In the genomic region with DNA sequence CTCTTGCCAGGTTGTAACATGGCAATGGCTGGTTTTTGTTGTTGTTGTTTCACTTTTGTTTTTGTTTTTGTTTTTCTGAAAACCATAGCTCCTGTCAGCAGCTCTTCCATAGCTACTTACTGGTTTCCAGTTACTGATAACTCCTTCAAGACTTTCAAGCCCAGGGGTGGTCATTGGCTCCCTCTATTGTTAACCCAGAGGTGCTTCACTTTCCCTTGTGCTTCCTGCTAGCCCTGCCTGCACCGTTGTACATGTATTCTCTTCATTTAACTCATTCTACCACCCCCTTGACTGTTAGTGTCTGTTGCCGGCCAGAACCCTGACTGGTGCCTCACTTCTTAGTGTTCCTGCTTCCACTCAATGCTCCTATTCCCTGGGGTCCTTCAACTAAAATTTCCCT, we compare ENCODE assay signal across 8 cellular contexts. TPM values are rescaled to one million over a fixed set of nuclear protein-coding genes. Genes with fewer than 3 reads are reported as not detected.
DNase-seq lines count a peak whose midpoint lies in the region; ATAC-seq and TF ChIP-seq lines count a peak whose summit lies in the region.

No MANE protein-coding gene starts in this region.

- no peak overlapping the region for H3K27ac Mint-ChIP-seq in GM23338

- TF ChIP-seq CTCF in GM12874 (IDR thresholded peaks at IDR 0.05; ENCODE audit: insufficient read depth, low read depth, low read length) (peak; percentile 41; the same call in 1 of the 2 replicates), GM23338 (conservative IDR thresholded peaks at IDR 0.05; ENCODE audit: low read depth in 2 of 2) (peak; percentile 68 to 87), LNCAP (IDR thresholded peaks at IDR 0.05) (peak; percentile 46), prostate gland (IDR thresholded peaks at IDR 0.05) (no peak), esophagus squamous epithelium (IDR thresholded peaks at IDR 0.05) (peak in 3 of 6 experiments; percentile 8 to 23 (median 17))

- no peaks in the 10 kb centered on the region for H3K79me2 ChIP-seq in GM23338 (replicated peaks; ENCODE audit: insufficient read depth)

- H3K9me2 ChIP-seq in GM23338 (ENCODE audit: insufficient read depth) = no peaks in the 10 kb centered on the region

- ATAC-seq in GM23338 = peak; percentile 98

- 39% methylated on average over 2 of the region's 2 CpGs for WGBS in prostate gland
- 24 to 31% methylated on average over 2 of the region's 2 CpGs for WGBS in esophagus squamous epithelium, 2 donors

- H4K20me1 ChIP-seq in GM23338 (replicated peaks; ENCODE audit: insufficient read depth) = no peaks in the 10 kb centered on the region

- H3K4me2 ChIP-seq in GM23338 = no peak overlapping the region

- DNase-seq in GM23338 (ENCODE audit: low spot score) (peak; percentile 84), UCSD-AML1 (lab: John Stamatoyannopoulos, UW; ENCODE audit: unreplicated experiment) (peak; percentile 7), ecto neural progenitor cell (ENCODE audit: low spot score) (peak; percentile 55), prostate gland (ENCODE audit: low spot score) (no peak), esophagus squamous epithelium (lab: John Stamatoyannopoulos, UW) (no peak)
- DNase-seq in stimulated activated CD8-positive, alpha-beta memory T cell treated with anti-CD3 and anti-CD28 coated beads, Interleukin-4, amount 100 ng/mL, for 48 hours = peak; percentile 58

- H2AFZ ChIP-seq in GM23338 = no peak overlapping the region

- no peaks in the 10 kb centered on the region for H3K9me3 Mint-ChIP-seq in GM23338

- no peaks in the 10 kb centered on the region; the same call in 2 of the 3 replicates for H3K36me3 Mint-ChIP-seq in GM23338 (ENCODE audit: low read depth)

- no peak overlapping the region for H3K4me3 Mint-ChIP-seq in GM23338

- TF ChIP-seq POLR2A in prostate gland (IDR thresholded peaks at IDR 0.05) (no peak), esophagus squamous epithelium (IDR thresholded peaks at IDR 0.05) (no peak)

- H3K27me3 ChIP-seq in GM23338 (ENCODE audit: insufficient read depth) = no peaks in the 10 kb centered on the region
- H3K27me3 ChIP-seq in prostate gland (replicated peaks; ENCODE audit: insufficient read depth) = no peaks in the 10 kb centered on the region
- no peaks in the 10 kb centered on the region for H3K27me3 ChIP-seq in esophagus squamous epithelium

- H3K9me3 ChIP-seq in prostate gland (no peaks in the 10 kb centered on the region), esophagus squamous epithelium (no peaks in the 10 kb centered on the region)

- H3K4me3 ChIP-seq in GM23338 = no peak overlapping the region
- H3K4me3 ChIP-seq in prostate gland = no peak overlapping the region
- no peak overlapping the region for H3K4me3 ChIP-seq in esophagus squamous epithelium

- H3K4me1 Mint-ChIP-seq in GM23338 = 0 out of 3 replicates have a peak, but pooled peaks cover 4% of the 10 kb centered on the region

- H3K36me3 ChIP-seq in GM23338 (ENCODE audit: insufficient read depth) = no peaks in the 10 kb centered on the region
- no peaks in the 10 kb centered on the region for H3K36me3 ChIP-seq in prostate gland
- no peaks in the 10 kb centered on the region for H3K36me3 ChIP-seq in esophagus squamous epithelium

- H3K4me1 ChIP-seq in GM23338 (ENCODE audit: insufficient read depth) = no peaks in the 10 kb centered on the region
- H3K4me1 ChIP-seq in prostate gland (replicated peaks) = no peaks in the 10 kb centered on the region
- H3K4me1 ChIP-seq in esophagus squamous epithelium = no peaks in the 10 kb centered on the region

- H3K27ac ChIP-seq in GM23338 (ENCODE audit: low read depth) (no peak overlapping the region), prostate gland (no peak overlapping the region), esophagus squamous epithelium (no peak overlapping the region)

- H3K27me3 Mint-ChIP-seq in GM23338 (ENCODE audit: insufficient read depth, low read depth, poor library complexity) = no peaks in the 10 kb centered on the region

- intact Hi-C loops in prostate gland (cut with DNase I) (no loop called here), esophagus squamous epithelium (cut with DNase I) (no loop called here)

- H3F3A ChIP-seq in GM23338 (replicated peaks; ENCODE audit: low read depth) = no peaks in the 10 kb centered on the region

TF ChIP-seq in GM23338, 12 proteins besides CTCF, POLR2A, EP300 and RAD21 (continues in another document):
- TF ChIP-seq ZNF331 (CRISPR knock-in tag; IDR thresholded peaks at IDR 0.05; ENCODE audit: low read depth) (no peak), EZH2phosphoT487 (IDR thresholded peaks at IDR 0.05; ENCODE audit: unreplicated experiment) (no peak), REST (IDR thresholded peaks at IDR 0.05; ENCODE audit: unreplicated experiment) (no peak), NANOG (IDR thresholded peaks at IDR 0.05; ENCODE audit: borderline replicate concordance) (no peak), STAT1 (IDR thresholded peaks at IDR 0.05; ENCODE audit: unreplicated experiment) (no peak), ZNF114 (CRISPR knock-in tag; IDR thresholded peaks at IDR 0.05) (no peak)
- TF ChIP-seq, protein P1, sequence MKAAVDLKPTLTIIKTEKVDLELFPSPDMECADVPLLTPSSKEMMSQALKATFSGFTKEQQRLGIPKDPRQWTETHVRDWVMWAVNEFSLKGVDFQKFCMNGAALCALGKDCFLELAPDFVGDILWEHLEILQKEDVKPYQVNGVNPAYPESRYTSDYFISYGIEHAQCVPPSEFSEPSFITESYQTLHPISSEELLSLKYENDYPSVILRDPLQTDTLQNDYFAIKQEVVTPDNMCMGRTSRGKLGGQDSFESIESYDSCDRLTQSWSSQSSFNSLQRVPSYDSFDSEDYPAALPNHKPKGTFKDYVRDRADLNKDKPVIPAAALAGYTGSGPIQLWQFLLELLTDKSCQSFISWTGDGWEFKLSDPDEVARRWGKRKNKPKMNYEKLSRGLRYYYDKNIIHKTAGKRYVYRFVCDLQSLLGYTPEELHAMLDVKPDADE (IDR thresholded peaks at IDR 0.05) = no peak

RNA-seq across cellular contexts. Expression of gene TRAT1, which starts 4.2 kb away (rescaled TPM):
- not detected in 2 replicates for total RNA-seq in GM23338 (2014; rRNA removed; shearing (Covaris generic))
- polyA plus RNA-seq in GM23338 (2016; fragmentation: Nextera tagmentation; extraction: Ambion mirVana) = not detected in 2 replicates
- total RNA-seq in prostate gland = not detected
- total RNA-seq in esophagus squamous epithelium = 1 to 10 TPM in 1 of 4 donors, under 1 TPM in 3; 0.53 to 2.3 (median 0.83) TPM

Comparison
In these comparisons a context has a peak if more than half of its experiments do, and no peak if none do; other contexts are left out.
1. CTCF ChIP-seq: peak in GM12874 (single experiment), GM23338 (2 of 2) and LNCAP (single experiment); none in prostate gland (0 of 4).
2. DNase-seq: peak in GM23338 (single experiment), UCSD-AML1 (single experiment), ecto neural progenitor cell (single experiment) and stimulated activated CD8-positive, alpha-beta memory T cell treated with anti-CD3 and anti-CD28 coated beads, Interleukin-4, amount 100 ng/mL, for 48 hours (single experiment); none in prostate gland (single experiment) and esophagus squamous epithelium (single experiment).